16 cellular contexts compared by ENCODE assay signal in the genomic region with DNA sequence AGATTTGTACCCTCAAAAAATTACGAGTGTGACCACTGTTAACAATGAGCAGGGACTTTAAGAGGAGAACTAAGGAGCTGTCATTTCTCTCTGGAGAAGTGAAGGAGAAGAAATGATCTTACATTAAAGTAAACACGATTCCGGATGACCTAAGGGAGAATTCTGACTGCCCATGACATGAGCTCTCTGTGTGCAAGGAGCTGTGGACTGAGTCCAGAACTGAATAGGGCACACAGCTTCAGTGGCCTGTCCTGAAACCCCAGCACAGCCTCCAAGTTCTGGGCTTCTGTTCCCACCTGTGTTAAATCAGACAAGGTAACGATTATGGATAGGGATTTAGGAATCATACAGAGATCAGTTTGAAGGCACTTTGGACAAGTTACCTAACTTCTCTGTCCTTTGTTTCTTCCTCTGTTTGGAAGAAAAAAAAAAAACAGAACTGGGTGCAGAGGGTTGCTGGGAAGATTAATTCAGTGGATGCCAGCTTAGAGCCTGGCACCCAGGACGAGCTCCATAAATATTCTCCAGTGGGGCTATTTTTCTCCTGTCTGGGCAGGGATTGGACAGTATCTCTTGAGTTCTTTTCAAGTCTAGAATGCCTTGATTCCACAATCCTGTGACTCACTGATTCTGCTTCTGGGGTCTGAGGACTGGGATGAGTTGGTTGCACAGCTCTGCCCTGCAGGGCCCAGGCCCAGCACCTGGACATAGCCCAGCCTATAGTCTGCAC.
DNase-seq lines count a peak whose midpoint lies in the region; TF ChIP-seq lines count a peak whose summit lies in the region.
"Had no signal": no experiment of that assay in that cellular context is flagged by ENCODE, and none has a peak within 500 bp of the region (broad histone marks: within the 10 kb centered on the region; RNA-seq: fewer than 3 reads in every experiment).

No MANE protein-coding gene starts in this region.

- no peak overlapping the region for H3K18ac ChIP-seq in trophoblast cell (ENCODE audit: low read length)

- H2BK5ac ChIP-seq in trophoblast cell (ENCODE audit: low read depth, low read length, poor library complexity), result no peak overlapping the region

- no peak overlapping the region for H2AFZ ChIP-seq in trophoblast cell (ENCODE audit: insufficient read depth, low read length, poor library complexity)

- H4K8ac ChIP-seq in trophoblast cell (ENCODE audit: low read depth, low read length), result no peak overlapping the region

- intact Hi-C loops in CD14-positive monocyte (cut with micrococcal nuclease) (no loop called here), esophagus muscularis mucosa (cut with DNase I) (no loop called here)

- H4K12ac ChIP-seq in trophoblast cell (ENCODE audit: low read depth, low read length), result no peak overlapping the region

- no peaks in the 10 kb centered on the region for H3K36me3 ChIP-seq in esophagus muscularis mucosa
- H3K36me3 ChIP-seq in trophoblast cell (ENCODE audit: control insufficient read depth in 1 of 2, insufficient read depth in 2 of 2, low read length in 2 of 2), result no peaks in the 10 kb centered on the region

- no peak for TF ChIP-seq POLR2A in esophagus muscularis mucosa (IDR thresholded peaks at IDR 0.05; ENCODE audit: low read depth)

- H3K36me3 Mint-ChIP-seq in CD14-positive monocyte, result peaks cover 4 to 8% of the 10 kb centered on the region in 2 donors
- H3K36me3 Mint-ChIP-seq: immature natural killer cell had no signal

- H3K79me1 ChIP-seq in trophoblast cell (ENCODE audit: low read length), result peaks cover 35% of the 10 kb centered on the region

- H3K23ac ChIP-seq in trophoblast cell (ENCODE audit: low read length), result no peak overlapping the region

- H3K4me1 ChIP-seq in esophagus muscularis mucosa (peaks cover 60 to 90% (median 84%) of the 10 kb centered on the region in 4 donors), trophoblast cell (ENCODE audit: control insufficient read depth in 1 of 2, insufficient read depth in 2 of 2, low read length in 2 of 2) (peaks cover 38 to 46% of the 10 kb centered on the region in 2 experiments)

- H2BK120ac ChIP-seq in trophoblast cell (ENCODE audit: insufficient read depth, low read length, poor library complexity), result no peak overlapping the region

- peaks cover 0 to 11% (median 7%) of the 10 kb centered on the region in 3 donors for H3K27me3 Mint-ChIP-seq in CD14-positive monocyte (ENCODE audit: low read depth in 3 of 3)

- TF ChIP-seq CTCF in CD14-positive monocyte (IDR thresholded peaks at IDR 0.05) (no peak), esophagus muscularis mucosa (IDR thresholded peaks at IDR 0.05) (no peak)

- no peak overlapping the region for H3K4me3 Mint-ChIP-seq in CD14-positive monocyte
- H3K4me3 Mint-ChIP-seq: CD4-positive, CD25-positive, alpha-beta regulatory T cell; immature natural killer cell; stimulated activated naive B cell treated with anti-CD40 and anti-IgM and Interleukin-4, amounts not matched to agents 10 μg/mL and 1 μg/mL and 100 μg/mL, for 72 hours had no signal

- peak overlapping the region; percentile 33 for H4K91ac ChIP-seq in trophoblast cell (ENCODE audit: low read depth, low read length)

- H3K4me1 Mint-ChIP-seq in CD14-positive monocyte, result peaks cover 83% of the 10 kb centered on the region

- H3K9me3 ChIP-seq in esophagus muscularis mucosa, result no peaks in the 10 kb centered on the region
- H3K9me3 ChIP-seq in trophoblast cell (ENCODE audit: insufficient read depth, low read depth, low read length), result peaks cover 1% of the 10 kb centered on the region

- H3K27ac ChIP-seq in esophagus muscularis mucosa (replicated peaks in 1 of 4) (peak overlapping the region; percentile 32 to 79 (median 66)), trophoblast cell (ENCODE audit: low read depth, low read length) (no peak overlapping the region)

- peak overlapping the region; percentile 62 to 100 (median 100) for H3K27ac Mint-ChIP-seq in CD14-positive monocyte
- H3K27ac Mint-ChIP-seq: CD4-positive, CD25-positive, alpha-beta regulatory T cell had no signal

- no peaks in the 10 kb centered on the region for H3K27me3 ChIP-seq in esophagus muscularis mucosa
- H3K27me3 ChIP-seq in trophoblast cell (ENCODE audit: insufficient read depth, low read length), result no peaks in the 10 kb centered on the region

- no peak overlapping the region for H3K14ac ChIP-seq in trophoblast cell (ENCODE audit: low read length)

- H3K4ac ChIP-seq in trophoblast cell (ENCODE audit: low read depth, low read length), result no peak overlapping the region

- no peak overlapping the region for H2AK5ac ChIP-seq in trophoblast cell (ENCODE audit: low read length)

- no peak overlapping the region for H3K4me2 ChIP-seq in trophoblast cell (ENCODE audit: low read length)

- DNase-seq in CD14-positive monocyte (ENCODE audit: low spot score), result no peak
- peak; percentile 87 for DNase-seq in RPMI7951 (ENCODE audit: low read depth)
- no peak for DNase-seq in esophagus muscularis mucosa (ENCODE audit: extremely low spot score)
- DNase-seq in trophoblast cell, result peak in 1 of 2 donors; percentile 35
- no peak for DNase-seq in activated T-cell treated with anti-CD3 and anti-CD28 coated beads for 4 hours
- DNase-seq in NCI-H2029 treated with DMSO at 0.1 percent for 48 hours (lab: John Stamatoyannopoulos, UW), result no peak
- no peak for DNase-seq in T-helper 2 cell
- no peak for DNase-seq in hypothalamus (lab: John Stamatoyannopoulos, UW)
- DNase-seq: activated CD4-positive, alpha-beta T cell treated with anti-CD3 and anti-CD28 coated beads, Interleukin-2, amount 50 U/mL, for 48 hours; caudate nucleus; CD4-positive, CD25-positive, alpha-beta regulatory T cell; immature natural killer cell; NCI-H1092; OCI-M1; stimulated activated CD4-positive, alpha-beta T cell treated with anti-CD3 and anti-CD28 coated beads, Interleukin-4, amount 100 ng/mL, for 1 hour; stimulated activated naive B cell treated with anti-CD40 and anti-IgM and Interleukin-4, amounts not matched to agents 10 μg/mL and 1 μg/mL and 100 μg/mL, for 72 hours had no signal

- TF ChIP-seq EP300 in esophagus muscularis mucosa (IDR thresholded peaks at IDR 0.05), result no peak

- no peak overlapping the region for H3K4me3 ChIP-seq in esophagus muscularis mucosa
- no peak overlapping the region for H3K4me3 ChIP-seq in trophoblast cell (ENCODE audit: low read depth, low read length)

- WGBS in esophagus muscularis mucosa, result 42% methylated on average over 5 of the region's 5 CpGs
- no CpG with 5 or more reads among the region's 5 CpGs for WGBS in trophoblast cell (ENCODE audit: extremely low coverage, insufficient coverage, insufficient read length)

- H2BK12ac ChIP-seq in trophoblast cell (ENCODE audit: low read length), result no peak overlapping the region

- H3K9ac ChIP-seq in trophoblast cell (ENCODE audit: low read length), result no peak overlapping the region

- peaks cover 0 to 9% (median 0%) of the 10 kb centered on the region in 7 donors for H3K9me3 Mint-ChIP-seq in CD14-positive monocyte

- no peaks in the 10 kb centered on the region for H3K79me2 ChIP-seq in trophoblast cell (ENCODE audit: control insufficient read depth, insufficient read depth, low read length, poor library complexity)
